8 cellular contexts compared by ENCODE assay signal in genomic region chr17:43878260-43879082, GRCh38. TPM values are rescaled to one million over a fixed set of nuclear protein-coding genes. Genes with fewer than 3 reads are reported as not detected.
DNase-seq lines count a peak whose midpoint lies in the region; ATAC-seq and TF ChIP-seq lines count a peak whose summit lies in the region.

No MANE protein-coding gene starts in this region.

- no peak overlapping the region for H3K4me3 Mint-ChIP-seq in activated CD8-positive, alpha-beta T cell treated with anti-CD3 and anti-CD28 coated beads for 36 hours

- H3K36me3 Mint-ChIP-seq in activated CD8-positive, alpha-beta T cell treated with anti-CD3 and anti-CD28 coated beads for 36 hours (ENCODE audit: low read depth) = no peaks in the 10 kb centered on the region

- CTCF ChIA-PET in activated CD8-positive, alpha-beta T cell treated with anti-CD3 and anti-CD28 coated beads for 36 hours (lab: Charles Lee) = interaction anchor here (0.6 to 5.3 kb wide), 45 partner anchors 10 to 442 kb away, joined by 3 to 78 read pairs (median 5); partner anchors contain the start of genes CD300LG, MPP2 and PPY

- peak; percentile 82 for TF ChIP-seq CTCF in activated CD8-positive, alpha-beta T cell treated with anti-CD3 and anti-CD28 coated beads for 36 hours (IDR thresholded peaks at IDR 0.05)

- no peaks in the 10 kb centered on the region for H3K4me1 Mint-ChIP-seq in activated CD8-positive, alpha-beta T cell treated with anti-CD3 and anti-CD28 coated beads for 36 hours (ENCODE audit: low read depth)

- H3K27ac Mint-ChIP-seq in activated CD8-positive, alpha-beta T cell treated with anti-CD3 and anti-CD28 coated beads for 36 hours = no peak overlapping the region

- H3K27me3 Mint-ChIP-seq in activated CD8-positive, alpha-beta T cell treated with anti-CD3 and anti-CD28 coated beads for 36 hours = peaks cover under 1% of the 10 kb centered on the region

- DNase-seq in C1 segment of cervical spinal cord (lab: John Stamatoyannopoulos, UW) (peak in 12 of 14 donors; percentile 6 to 66 (median 34)), GOT3 (lab: John Stamatoyannopoulos, UW) (peak; percentile 40), NCI-H69 (lab: John Stamatoyannopoulos, UW) (peak; percentile 78), medulla oblongata (ENCODE audit: extremely low spot score) (peak; percentile 67)
- peak; percentile 73 for DNase-seq in activated CD8-positive, alpha-beta T cell treated with anti-CD3 and anti-CD28 coated beads for 36 hours
- DNase-seq in effector CD8-positive, alpha-beta T cell (lab: John Stamatoyannopoulos, UW) = peak; percentile 51
- peak; percentile 31 for DNase-seq in stimulated activated CD8-positive, alpha-beta memory T cell treated with anti-CD3 and anti-CD28 coated beads, Interleukin-12 subunit alpha, Interleukin-12 subunit beta, amount 100 ng/mL, for 4 hours (ENCODE audit: low read depth)

- POLR2A ChIA-PET in activated CD8-positive, alpha-beta T cell treated with anti-CD3 and anti-CD28 coated beads for 36 hours (lab: Charles Lee) = interaction anchor here (0.6 to 0.7 kb wide), 2 partner anchors 188 to 1080 kb away, joined by 3 read pairs; partner anchors contain the start of genes CNTD1, COA3 and LSM12

- H3K9me3 Mint-ChIP-seq in activated CD8-positive, alpha-beta T cell treated with anti-CD3 and anti-CD28 coated beads for 36 hours = no peaks in the 10 kb centered on the region

- peak; percentile 95 for ATAC-seq in activated CD8-positive, alpha-beta T cell treated with anti-CD3 and anti-CD28 coated beads for 36 hours
- no peak for ATAC-seq in GM18502 (IDR thresholded peaks at IDR 0.05; ENCODE audit: poor library complexity, unreplicated experiment)

- intact Hi-C loops in activated CD8-positive, alpha-beta T cell treated with anti-CD3 and anti-CD28 coated beads for 36 hours (cut with micrococcal nuclease) = no loop called here

RNA-seq across cellular contexts. Expression of gene MPP2, which starts 28.9 kb away (rescaled TPM):
- total RNA-seq in activated CD8-positive, alpha-beta T cell treated with anti-CD3 and anti-CD28 coated beads for 36 hours = 1 to 10 TPM; 6.0 TPM

RNA-seq across cellular contexts. Expression of gene CD300LG, which starts 31.5 kb away (rescaled TPM):
- not detected for total RNA-seq in activated CD8-positive, alpha-beta T cell treated with anti-CD3 and anti-CD28 coated beads for 36 hours

RNA-seq across cellular contexts. Expression of gene MPP3, which starts 45.5 kb away (rescaled TPM):
- total RNA-seq in activated CD8-positive, alpha-beta T cell treated with anti-CD3 and anti-CD28 coated beads for 36 hours = under 1 TPM; 0.27 to 0.31 TPM
